ENCODE assay signal across 2 cellular contexts in the genomic region with DNA sequence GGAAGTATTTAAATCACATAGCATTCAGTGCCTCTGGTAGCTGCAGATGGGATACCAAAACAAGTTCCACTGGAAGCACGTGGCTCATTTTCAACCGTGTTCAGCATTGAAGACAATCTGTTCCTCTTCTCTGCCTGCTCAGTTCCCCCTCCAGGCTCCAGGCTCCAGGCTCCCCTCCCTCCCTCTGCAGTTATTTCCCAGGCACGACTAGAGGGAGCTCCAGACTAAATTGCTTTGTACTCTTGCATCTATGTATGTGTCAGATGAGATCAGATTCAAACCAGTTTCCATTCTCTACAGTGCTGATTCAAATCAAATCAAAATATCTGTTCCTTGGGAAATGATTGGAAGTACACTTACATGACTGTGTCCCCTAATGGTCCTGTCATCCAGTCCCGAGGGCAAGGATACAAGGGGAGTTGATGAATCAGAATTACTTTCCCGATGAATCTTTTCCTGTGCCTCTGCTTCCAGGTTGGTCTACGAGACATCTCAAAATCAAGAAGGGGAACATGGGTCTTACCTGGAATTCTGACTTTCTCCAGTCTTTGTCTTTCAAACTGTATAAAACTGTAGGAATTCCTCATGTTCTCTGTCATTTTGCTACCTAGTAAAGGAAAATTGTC.
TF ChIP-seq lines count a peak whose summit lies in the region.

No MANE protein-coding gene starts in this region.

TF ChIP-seq in SK-N-SH, 30 proteins besides CTCF, POLR2A, EP300 and RAD21 (continued from another document):
- TF ChIP-seq, protein P1, sequence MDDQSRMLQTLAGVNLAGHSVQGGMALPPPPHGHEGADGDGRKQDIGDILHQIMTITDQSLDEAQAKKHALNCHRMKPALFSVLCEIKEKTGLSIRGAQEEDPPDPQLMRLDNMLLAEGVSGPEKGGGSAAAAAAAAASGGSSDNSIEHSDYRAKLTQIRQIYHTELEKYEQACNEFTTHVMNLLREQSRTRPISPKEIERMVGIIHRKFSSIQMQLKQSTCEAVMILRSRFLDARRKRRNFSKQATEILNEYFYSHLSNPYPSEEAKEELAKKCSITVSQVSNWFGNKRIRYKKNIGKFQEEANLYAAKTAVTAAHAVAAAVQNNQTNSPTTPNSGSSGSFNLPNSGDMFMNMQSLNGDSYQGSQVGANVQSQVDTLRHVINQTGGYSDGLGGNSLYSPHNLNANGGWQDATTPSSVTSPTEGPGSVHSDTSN (IDR thresholded peaks at IDR 0.05), result no peak
- TF ChIP-seq, protein P2, sequence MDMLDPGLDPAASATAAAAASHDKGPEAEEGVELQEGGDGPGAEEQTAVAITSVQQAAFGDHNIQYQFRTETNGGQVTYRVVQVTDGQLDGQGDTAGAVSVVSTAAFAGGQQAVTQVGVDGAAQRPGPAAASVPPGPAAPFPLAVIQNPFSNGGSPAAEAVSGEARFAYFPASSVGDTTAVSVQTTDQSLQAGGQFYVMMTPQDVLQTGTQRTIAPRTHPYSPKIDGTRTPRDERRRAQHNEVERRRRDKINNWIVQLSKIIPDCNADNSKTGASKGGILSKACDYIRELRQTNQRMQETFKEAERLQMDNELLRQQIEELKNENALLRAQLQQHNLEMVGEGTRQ (IDR thresholded peaks at IDR 0.05; ENCODE audit: borderline replicate concordance, low read depth, low read length), result no peak
- no peak for TF ChIP-seq FOXJ3 (CRISPR knock-in tag; IDR thresholded peaks at IDR 0.05)
- TF ChIP-seq YY1 (IDR thresholded peaks at IDR 0.05; ENCODE audit: low read depth), result no peak
- no peak for TF ChIP-seq JUND (IDR thresholded peaks at IDR 0.05)
- TF ChIP-seq, protein P3, sequence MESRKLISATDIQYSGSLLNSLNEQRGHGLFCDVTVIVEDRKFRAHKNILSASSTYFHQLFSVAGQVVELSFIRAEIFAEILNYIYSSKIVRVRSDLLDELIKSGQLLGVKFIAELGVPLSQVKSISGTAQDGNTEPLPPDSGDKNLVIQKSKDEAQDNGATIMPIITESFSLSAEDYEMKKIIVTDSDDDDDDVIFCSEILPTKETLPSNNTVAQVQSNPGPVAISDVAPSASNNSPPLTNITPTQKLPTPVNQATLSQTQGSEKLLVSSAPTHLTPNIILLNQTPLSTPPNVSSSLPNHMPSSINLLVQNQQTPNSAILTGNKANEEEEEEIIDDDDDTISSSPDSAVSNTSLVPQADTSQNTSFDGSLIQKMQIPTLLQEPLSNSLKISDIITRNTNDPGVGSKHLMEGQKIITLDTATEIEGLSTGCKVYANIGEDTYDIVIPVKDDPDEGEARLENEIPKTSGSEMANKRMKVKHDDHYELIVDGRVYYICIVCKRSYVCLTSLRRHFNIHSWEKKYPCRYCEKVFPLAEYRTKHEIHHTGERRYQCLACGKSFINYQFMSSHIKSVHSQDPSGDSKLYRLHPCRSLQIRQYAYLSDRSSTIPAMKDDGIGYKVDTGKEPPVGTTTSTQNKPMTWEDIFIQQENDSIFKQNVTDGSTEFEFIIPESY (IDR thresholded peaks at IDR 0.05; ENCODE audit: borderline replicate concordance, low read depth), result no peak
- TF ChIP-seq FOXM1 (IDR thresholded peaks at IDR 0.05; ENCODE audit: low read depth), result no peak
- TF ChIP-seq TEAD4 (IDR thresholded peaks at IDR 0.05; ENCODE audit: borderline replicate concordance, insufficient read depth), result no peak
- no peak for TF ChIP-seq ELF1 (IDR thresholded peaks at IDR 0.05)

TF ChIP-seq in SK-N-SH treated with all-trans-retinoic acid at 6 μM for 48 hours, 23 proteins besides CTCF, POLR2A, EP300 and RAD21 (continued from another document):
- TF ChIP-seq, protein P4, sequence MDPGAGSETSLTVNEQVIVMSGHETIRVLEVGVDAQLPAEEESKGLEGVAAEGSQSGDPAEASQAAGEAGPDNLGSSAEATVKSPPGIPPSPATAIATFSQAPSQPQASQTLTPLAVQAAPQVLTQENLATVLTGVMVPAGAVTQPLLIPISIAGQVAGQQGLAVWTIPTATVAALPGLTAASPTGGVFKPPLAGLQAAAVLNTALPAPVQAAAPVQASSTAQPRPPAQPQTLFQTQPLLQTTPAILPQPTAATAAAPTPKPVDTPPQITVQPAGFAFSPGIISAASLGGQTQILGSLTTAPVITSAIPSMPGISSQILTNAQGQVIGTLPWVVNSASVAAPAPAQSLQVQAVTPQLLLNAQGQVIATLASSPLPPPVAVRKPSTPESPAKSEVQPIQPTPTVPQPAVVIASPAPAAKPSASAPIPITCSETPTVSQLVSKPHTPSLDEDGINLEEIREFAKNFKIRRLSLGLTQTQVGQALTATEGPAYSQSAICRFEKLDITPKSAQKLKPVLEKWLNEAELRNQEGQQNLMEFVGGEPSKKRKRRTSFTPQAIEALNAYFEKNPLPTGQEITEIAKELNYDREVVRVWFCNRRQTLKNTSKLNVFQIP (CRISPR knock-in tag; IDR thresholded peaks at IDR 0.05; ENCODE audit: borderline replicate concordance, low read depth), result no peak
- no peak for TF ChIP-seq ZNF70 (CRISPR knock-in tag; IDR thresholded peaks at IDR 0.05)
- no peak for TF ChIP-seq RARB (CRISPR knock-in tag; IDR thresholded peaks at IDR 0.05)
- no peak for TF ChIP-seq ZNF8 (CRISPR knock-in tag; IDR thresholded peaks at IDR 0.05)
- TF ChIP-seq TCF4 (CRISPR knock-in tag; IDR thresholded peaks at IDR 0.05; ENCODE audit: borderline replicate concordance), result no peak
- TF ChIP-seq ZFP3 (CRISPR knock-in tag; IDR thresholded peaks at IDR 0.05), result no peak
- TF ChIP-seq, protein P5, sequence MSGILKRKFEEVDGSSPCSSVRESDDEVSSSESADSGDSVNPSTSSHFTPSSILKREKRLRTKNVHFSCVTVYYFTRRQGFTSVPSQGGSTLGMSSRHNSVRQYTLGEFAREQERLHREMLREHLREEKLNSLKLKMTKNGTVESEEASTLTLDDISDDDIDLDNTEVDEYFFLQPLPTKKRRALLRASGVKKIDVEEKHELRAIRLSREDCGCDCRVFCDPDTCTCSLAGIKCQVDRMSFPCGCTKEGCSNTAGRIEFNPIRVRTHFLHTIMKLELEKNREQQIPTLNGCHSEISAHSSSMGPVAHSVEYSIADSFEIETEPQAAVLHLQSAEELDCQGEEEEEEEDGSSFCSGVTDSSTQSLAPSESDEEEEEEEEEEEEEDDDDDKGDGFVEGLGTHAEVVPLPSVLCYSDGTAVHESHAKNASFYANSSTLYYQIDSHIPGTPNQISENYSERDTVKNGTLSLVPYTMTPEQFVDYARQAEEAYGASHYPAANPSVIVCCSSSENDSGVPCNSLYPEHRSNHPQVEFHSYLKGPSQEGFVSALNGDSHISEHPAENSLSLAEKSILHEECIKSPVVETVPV (CRISPR knock-in tag; IDR thresholded peaks at IDR 0.05), result no peak
- no peak for TF ChIP-seq ZC3H10 (CRISPR knock-in tag; IDR thresholded peaks at IDR 0.05)
- TF ChIP-seq SNAI2 (CRISPR knock-in tag; IDR thresholded peaks at IDR 0.05), result no peak
- no peak for TF ChIP-seq ZNF565 (CRISPR knock-in tag; conservative IDR thresholded peaks at IDR 0.05; ENCODE audit: low read depth)
- TF ChIP-seq PPARA (CRISPR knock-in tag; IDR thresholded peaks at IDR 0.05; ENCODE audit: borderline replicate concordance), result no peak
- TF ChIP-seq GLIS3 (CRISPR knock-in tag; IDR thresholded peaks at IDR 0.05), result no peak
- no peak for TF ChIP-seq BACH2 (CRISPR knock-in tag; IDR thresholded peaks at IDR 0.05; ENCODE audit: borderline replicate concordance)
- no peak for TF ChIP-seq CSDC2 (CRISPR knock-in tag; IDR thresholded peaks at IDR 0.05)
- no peak for TF ChIP-seq TOX (CRISPR knock-in tag; IDR thresholded peaks at IDR 0.05; ENCODE audit: borderline replicate concordance)
